In genomic region chr13:79295906-79296564, GRCh38 we compare ENCODE assay signal across 29 cellular contexts.
DNase-seq lines count a peak whose midpoint lies in the region; ATAC-seq, FAIRE-seq and TF ChIP-seq lines count a peak whose summit lies in the region.
"Had no signal": no experiment of that assay in that cellular context is flagged by ENCODE, and none has a peak within 500 bp of the region (broad histone marks: within the 10 kb centered on the region; RNA-seq: fewer than 3 reads in every experiment).

No MANE protein-coding gene starts in this region.

- no peak for TF ChIP-seq CTCF in HepG2 (CRISPR knock-in tag; IDR thresholded peaks at IDR 0.05)
- no peak for TF ChIP-seq CTCF in right lobe of liver (IDR thresholded peaks at IDR 0.05)
- TF ChIP-seq CTCF in RWPE1 (conservative IDR thresholded peaks at IDR 0.05; ENCODE audit: low read depth), result no peak
- TF ChIP-seq CTCF in foreskin keratinocyte (conservative IDR thresholded peaks at IDR 0.05), result no peak
- no peak for TF ChIP-seq CTCF in mesothelial cell of epicardium (IDR thresholded peaks at IDR 0.05; ENCODE audit: unreplicated experiment)

- WGBS in HepG2 (ENCODE audit: low lambda C conversion rate), result 22% methylated on average over 2 of the region's 3 CpGs
- 86% methylated on average over 2 of the region's 3 CpGs for WGBS in right lobe of liver (ENCODE audit: insufficient coverage, low coverage, low lambda C conversion rate, missing lambda C conversion rate)

- FAIRE-seq in HepG2 (lab: Jason Lieb, UNC), result no peak
- FAIRE-seq: colon had no signal

- no peak overlapping the region for H3K4me3 Mint-ChIP-seq in activated naive CD4-positive, alpha-beta T cell treated with anti-CD3 and anti-CD28 coated beads for 36 hours
- no peak overlapping the region for H3K4me3 Mint-ChIP-seq in mesothelial cell of epicardium
- H3K4me3 Mint-ChIP-seq: activated CD8-positive, alpha-beta T cell treated with anti-CD3 and anti-CD28 coated beads, Interleukin-2, amount 10 ng/mL, durations not matched to agents 7 days and 5 days; activated naive CD8-positive, alpha-beta T cell treated with anti-CD3 and anti-CD28 coated beads, Interleukin-2, amount 50 U/mL, for 24 hours; brain; CD8-positive, alpha-beta T cell; effector memory CD8-positive, alpha-beta T cell; nephron progenitor cell; stimulated activated naive CD8-positive, alpha-beta T cell treated with anti-CD3 and anti-CD28 coated beads, Interleukin-15, Interleukin-2, amounts not matched to agents 100 ng/mL and 50 ng/mL, for 24 hours had no signal

- no peaks in the 10 kb centered on the region for H3K36me3 ChIP-seq in HepG2 (replicated peaks in 1 of 2; ENCODE audit: control insufficient read depth in 1 of 2, insufficient read depth in 2 of 2, low read length in 2 of 2)
- H3K36me3 ChIP-seq in right lobe of liver, result no peaks in the 10 kb centered on the region
- H3K36me3 ChIP-seq: esophagus squamous epithelium, sigmoid colon, tibial artery had no signal

- H3K9me3 Mint-ChIP-seq in activated naive CD4-positive, alpha-beta T cell treated with anti-CD3 and anti-CD28 coated beads for 36 hours, result no peaks in the 10 kb centered on the region
- peaks cover 2% of the 10 kb centered on the region for H3K9me3 Mint-ChIP-seq in mesothelial cell of epicardium
- H3K9me3 Mint-ChIP-seq: activated naive CD8-positive, alpha-beta T cell treated with anti-CD3 and anti-CD28 coated beads, Interleukin-2, amount 50 U/mL, for 24 hours; CD8-positive, alpha-beta T cell; effector memory CD8-positive, alpha-beta T cell had no signal

- BruUV-seq in HepG2 (replicated peaks; lab: Mats Ljungman, UMichigan), result no TSS peak

- H3K4me2 ChIP-seq in HepG2 (ENCODE audit: low read depth, low read length), result no peak overlapping the region

- no peak overlapping the region for H3K27ac Mint-ChIP-seq in activated naive CD4-positive, alpha-beta T cell treated with anti-CD3 and anti-CD28 coated beads for 36 hours
- no peak overlapping the region for H3K27ac Mint-ChIP-seq in mesothelial cell of epicardium
- H3K27ac Mint-ChIP-seq: activated CD8-positive, alpha-beta T cell treated with anti-CD3 and anti-CD28 coated beads, Interleukin-2, amount 10 ng/mL, durations not matched to agents 7 days and 5 days; activated naive CD8-positive, alpha-beta T cell treated with anti-CD3 and anti-CD28 coated beads, Interleukin-2, amount 50 U/mL, for 24 hours; brain; CD8-positive, alpha-beta T cell; effector memory CD8-positive, alpha-beta T cell; nephron progenitor cell; stimulated activated naive CD8-positive, alpha-beta T cell treated with anti-CD3 and anti-CD28 coated beads, Interleukin-15, Interleukin-2, amounts not matched to agents 100 ng/mL and 50 ng/mL, for 24 hours had no signal

- H3K4me1 Mint-ChIP-seq in activated naive CD4-positive, alpha-beta T cell treated with anti-CD3 and anti-CD28 coated beads for 36 hours (ENCODE audit: low read depth), result no peaks in the 10 kb centered on the region
- no peaks in the 10 kb centered on the region for H3K4me1 Mint-ChIP-seq in mesothelial cell of epicardium
- H3K4me1 Mint-ChIP-seq: activated naive CD8-positive, alpha-beta T cell treated with anti-CD3 and anti-CD28 coated beads, Interleukin-2, amount 50 U/mL, for 24 hours; brain; nephron progenitor cell had no signal

- no peaks in the 10 kb centered on the region for H3K27me3 ChIP-seq in HepG2 (ENCODE audit: control insufficient read depth in 1 of 2, insufficient read depth in 2 of 2, low read length in 2 of 2)
- H3K27me3 ChIP-seq in right lobe of liver, result no peaks in the 10 kb centered on the region
- peaks cover 2% of the 10 kb centered on the region for H3K27me3 ChIP-seq in foreskin keratinocyte
- H3K27me3 ChIP-seq: sigmoid colon, tibial artery had no signal

- no peaks in the 10 kb centered on the region for H3K9me3 ChIP-seq in HepG2 (ENCODE audit: low read length)
- H3K9me3 ChIP-seq in right lobe of liver, result no peaks in the 10 kb centered on the region
- H3K9me3 ChIP-seq: sigmoid colon had no signal

- CTCF ChIA-PET in HepG2 (lab: Yijun Ruan, JAX; ENCODE audit: low intra/inter-chr PET ratio, low total read pairs) (no interaction called here), RWPE1 (lab: Yijun Ruan, JAX) (no interaction called here)
- CTCF ChIA-PET in activated naive CD4-positive, alpha-beta T cell treated with anti-CD3 and anti-CD28 coated beads for 36 hours (lab: Charles Lee), result interaction anchor here (0.6 kb wide), 1 partner anchor 106 kb away, joined by 3 read pairs; no protein-coding TSS in a partner anchor

- no peak for ATAC-seq in HepG2
- no peak for ATAC-seq in right lobe of liver
- peak; percentile 68 for ATAC-seq in foreskin keratinocyte
- no peak for ATAC-seq in GM21825 (IDR thresholded peaks at IDR 0.05; ENCODE audit: unreplicated experiment)
- ATAC-seq: activated CD8-positive, alpha-beta T cell treated with anti-CD3 and anti-CD28 coated beads, Interleukin-2, amount 10 ng/mL, durations not matched to agents 7 days and 5 days; activated naive CD8-positive, alpha-beta T cell treated with anti-CD3 and anti-CD28 coated beads, Interleukin-2, amount 50 U/mL, for 24 hours; CD8-positive, alpha-beta T cell; effector memory CD8-positive, alpha-beta T cell had no signal

- H2AFZ ChIP-seq in HepG2 (ENCODE audit: low read length), result no peak overlapping the region

- DNase-seq in HepG2 (ENCODE audit: low spot score), result no peak
- DNase-seq in right lobe of liver, result no peak
- DNase-seq in RWPE1 (ENCODE audit: low spot score), result peak; percentile 13
- peak in 1 of 2 donors; percentile 4 for DNase-seq in foreskin keratinocyte
- no peak for DNase-seq in NCI-H1417 treated with DMSO at 0.1 percent for 48 hours (lab: John Stamatoyannopoulos, UW)
- DNase-seq in activated naive CD4-positive, alpha-beta T cell treated with anti-CD3 and anti-CD28 coated beads for 36 hours, result no peak
- no peak for DNase-seq in mesothelial cell of epicardium (ENCODE audit: low spot score in 2 of 2, unreplicated experiment in 2 of 2)
- DNase-seq: activated CD4-positive, CD25-positive, alpha-beta regulatory T cell treated with anti-CD3 and anti-CD28 coated beads, Interleukin-2, amount 50 U/mL, for 72 hours; activated CD8-positive, alpha-beta T cell treated with anti-CD3 and anti-CD28 coated beads, Interleukin-2, amount 10 ng/mL, durations not matched to agents 7 days and 5 days; activated gamma-delta T cell; activated naive CD8-positive, alpha-beta T cell treated with anti-CD3 and anti-CD28 coated beads, Interleukin-2, amount 50 U/mL, for 24 hours; activated T-cell treated with anti-CD3 and anti-CD28 coated beads for 4 hours; AML-193; CD8-positive, alpha-beta T cell; DMS153; effector memory CD8-positive, alpha-beta T cell; esophagus squamous epithelium; islet precursor cell; MM.1S; NCI-H1436; NCI-H82; nephron progenitor cell; sigmoid colon; stimulated activated CD4-positive, alpha-beta T cell treated with anti-CD3 and anti-CD28 coated beads, Interleukin-15, amount 100 ng/mL, for 24 hours; tibial artery had no signal

- no peak overlapping the region for H3K27ac ChIP-seq in HepG2 (ENCODE audit: extremely low read length, insufficient read depth, low read length)
- H3K27ac ChIP-seq in right lobe of liver, result no peak overlapping the region
- H3K27ac ChIP-seq in RWPE1, result no peak overlapping the region
- H3K27ac ChIP-seq in foreskin keratinocyte, result no peak overlapping the region
- H3K27ac ChIP-seq: esophagus squamous epithelium, sigmoid colon, tibial artery had no signal

- in situ Hi-C loops in HepG2 (cut with HindIII; ENCODE audit: extremely low pct_ligation_motif_present, low pct_unique_long_range_greater_than_20kb), result no loop called here

- no peak overlapping the region for H3K9ac ChIP-seq in HepG2 (ENCODE audit: insufficient read depth, low read depth, low read length)

- POLR2A ChIA-PET in HepG2 (lab: Yijun Ruan, JAX), result no interaction called here
- POLR2A ChIA-PET in RWPE1 (lab: Yijun Ruan, JAX; ENCODE audit: low non-redundant PET), result no interaction called here

- no peaks in the 10 kb centered on the region for H3K79me2 ChIP-seq in HepG2 (ENCODE audit: insufficient read depth, low read length)

- no peak for TF ChIP-seq POLR2A in HepG2 (IDR thresholded peaks at IDR 0.05; ENCODE audit: insufficient read depth in 1 of 2, low read depth in 2 of 2, low read length in 2 of 2)
- no peak for TF ChIP-seq POLR2A in right lobe of liver (IDR thresholded peaks at IDR 0.05)

- no peak for TF ChIP-seq EP300 in HepG2 (IDR thresholded peaks at IDR 0.05; ENCODE audit: low read depth in 2 of 2, low read length in 2 of 2)
- no peak for TF ChIP-seq EP300 in HepG2 (CRISPR knock-in tag; IDR thresholded peaks at IDR 0.05; ENCODE audit: borderline replicate concordance)

- peaks cover 8% of the 10 kb centered on the region for H3K27me3 Mint-ChIP-seq in activated naive CD4-positive, alpha-beta T cell treated with anti-CD3 and anti-CD28 coated beads for 36 hours (ENCODE audit: low read depth)
- peaks cover 21% of the 10 kb centered on the region for H3K27me3 Mint-ChIP-seq in mesothelial cell of epicardium (ENCODE audit: low read depth)

- H3K36me3 Mint-ChIP-seq in activated naive CD4-positive, alpha-beta T cell treated with anti-CD3 and anti-CD28 coated beads for 36 hours (ENCODE audit: low read depth), result no peaks in the 10 kb centered on the region
- H3K36me3 Mint-ChIP-seq in mesothelial cell of epicardium, result no peaks in the 10 kb centered on the region
- H3K36me3 Mint-ChIP-seq: brain; CD8-positive, alpha-beta T cell had no signal

- H3K4me3 ChIP-seq in HepG2 (replicated peaks in 1 of 3; ENCODE audit: insufficient read depth in 1 of 3, low read depth in 2 of 3, low read length in 3 of 3) (no peak overlapping the region), right lobe of liver (no peak overlapping the region)
- H3K4me3 ChIP-seq: esophagus squamous epithelium, sigmoid colon, tibial artery had no signal

- H3K4me1 ChIP-seq in HepG2 (ENCODE audit: insufficient read depth, low read length) (no peaks in the 10 kb centered on the region), right lobe of liver (no peaks in the 10 kb centered on the region), foreskin keratinocyte (no peaks in the 10 kb centered on the region)
- H3K4me1 ChIP-seq: esophagus squamous epithelium, sigmoid colon, tibial artery had no signal

- no peaks in the 10 kb centered on the region for H4K20me1 ChIP-seq in HepG2 (ENCODE audit: insufficient read depth, low read length)

- intact Hi-C loops in HepG2 (cut with micrococcal nuclease; ENCODE audit: unreplicated experiment) (no loop called here), right lobe of liver (cut with DNase I) (no loop called here)
- intact Hi-C loops in activated naive CD4-positive, alpha-beta T cell treated with anti-CD3 and anti-CD28 coated beads for 36 hours (cut with micrococcal nuclease), result no loop called here

- no peak for TF ChIP-seq RAD21 in HepG2 (CRISPR knock-in tag; IDR thresholded peaks at IDR 0.05)
